In genomic region chr4:184955636-184956035, GRCh38 we compare ENCODE assay signal across 17 cellular contexts.
DNase-seq lines count a peak whose midpoint lies in the region; ATAC-seq, FAIRE-seq and TF ChIP-seq lines count a peak whose summit lies in the region.
"Had no signal": no experiment of that assay in that cellular context is flagged by ENCODE, and none has a peak within 500 bp of the region (broad histone marks: within the 10 kb centered on the region; RNA-seq: fewer than 3 reads in every experiment).

No MANE protein-coding gene starts in this region.

- FAIRE-seq in GM12892 (lab: Jason Lieb, UNC) = peak; percentile 80
- FAIRE-seq in RCC 7860 (lab: Jason Lieb, UNC) = no peak

- ATAC-seq in GM19351 (IDR thresholded peaks at IDR 0.05; ENCODE audit: unreplicated experiment) = peak; percentile 87
- peak; percentile 80 for ATAC-seq in HG02678 (IDR thresholded peaks at IDR 0.05; ENCODE audit: unreplicated experiment)
- no peak for ATAC-seq in HG02885 (IDR thresholded peaks at IDR 0.05; ENCODE audit: poor library complexity, unreplicated experiment)
- ATAC-seq: left lung had no signal

- DNase-seq in GM12892 (ENCODE audit: insufficient read length) (peak; percentile 32), RCC 7860 (ENCODE audit: low spot score) (peak; percentile 5), NCI-H1417 treated with DMSO at 0.1 percent for 48 hours (lab: John Stamatoyannopoulos, UW) (no peak), anterior cingulate cortex (lab: John Stamatoyannopoulos, UW) (no peak)
- DNase-seq in stimulated activated CD8-positive, alpha-beta memory T cell treated with anti-CD3 and anti-CD28 coated beads, Interleukin-4, amount 100 ng/mL, for 48 hours = no peak
- DNase-seq: COR-L47, esophagus squamous epithelium, GF-D8, left lung, NCI-H1930, NCI-H526 treated with DMSO at 0.1 percent for 48 hours, stomach, SW 1271, WERI-Rb-1 had no signal

- no peak for TF ChIP-seq POLR2A in GM12892 (IDR thresholded peaks at IDR 0.05; ENCODE audit: low read depth, low read length)

Comparison
In these comparisons a context has a peak if more than half of its experiments do, and no peak if none do; other contexts are left out.
1. DNase-seq: peak in GM12892 (single experiment) and RCC 7860 (single experiment); none in NCI-H1417 treated with DMSO at 0.1 percent for 48 hours (single experiment), stimulated activated CD8-positive, alpha-beta memory T cell treated with anti-CD3 and anti-CD28 coated beads, Interleukin-4, amount 100 ng/mL, for 48 hours (single experiment) and anterior cingulate cortex (0 of 58).